1 cellular context compared by ENCODE assay signal in genomic region chr1:156623946-156624813, GRCh38.
TF ChIP-seq lines count a peak whose summit lies in the region.

No MANE protein-coding gene starts in this region.

TF ChIP-seq in HCT116, 20 proteins besides CTCF, POLR2A, EP300 and RAD21 (continued from another document):
- TF ChIP-seq ZFX (IDR thresholded peaks at IDR 0.05) (no peak), CEBPB (IDR thresholded peaks at IDR 0.05; ENCODE audit: low read depth) (no peak), JUND (IDR thresholded peaks at IDR 0.05) (no peak), CBX3 (IDR thresholded peaks at IDR 0.05; ENCODE audit: low read depth) (no peak)
